In genomic region chr9:98565152-98566135, GRCh38 we compare ENCODE assay signal across 16 cellular contexts.
DNase-seq lines count a peak whose midpoint lies in the region; ATAC-seq and TF ChIP-seq lines count a peak whose summit lies in the region.
"Had no signal": no experiment of that assay in that cellular context is flagged by ENCODE, and none has a peak within 500 bp of the region (broad histone marks: within the 10 kb centered on the region; RNA-seq: fewer than 3 reads in every experiment).

No MANE protein-coding gene starts in this region.

- H3K27ac Mint-ChIP-seq in neural crest cell (ENCODE audit: unreplicated experiment): peak overlapping the region; percentile 93
- H3K27ac Mint-ChIP-seq: CD4-positive, CD25-positive, alpha-beta regulatory T cell had no signal

- H3K27me3 Mint-ChIP-seq in neural crest cell (ENCODE audit: low read depth): no peaks in the 10 kb centered on the region

- H3K4me1 ChIP-seq in vagina: no peaks in the 10 kb centered on the region

- no peaks in the 10 kb centered on the region for H3K9me3 ChIP-seq in vagina
- H3K9me3 ChIP-seq: BLaER1 treated with 17β-estradiol and CSF1 and Interleukin-3, amounts not matched to agents 10 nM and 100 nM had no signal

- no peak for TF ChIP-seq POLR2A in vagina (IDR thresholded peaks at IDR 0.05)

- no peak overlapping the region for H3K4me3 Mint-ChIP-seq in neural crest cell
- H3K4me3 Mint-ChIP-seq: CD4-positive, CD25-positive, alpha-beta regulatory T cell had no signal

- TF ChIP-seq CTCF in neural crest cell (conservative IDR thresholded peaks at IDR 0.05): no peak
- no peak for TF ChIP-seq CTCF in vagina (IDR thresholded peaks at IDR 0.05)

- H3K4me1 Mint-ChIP-seq in neural crest cell: no peaks in the 10 kb centered on the region
- H3K4me1 Mint-ChIP-seq: CD4-positive, CD25-positive, alpha-beta regulatory T cell had no signal

- no peaks in the 10 kb centered on the region for H3K36me3 Mint-ChIP-seq in neural crest cell (ENCODE audit: low read depth)
- H3K36me3 Mint-ChIP-seq: CD4-positive, CD25-positive, alpha-beta regulatory T cell had no signal

- no peaks in the 10 kb centered on the region for H3K36me3 ChIP-seq in vagina
- H3K36me3 ChIP-seq: BLaER1 treated with 17β-estradiol and CSF1 and Interleukin-3, amounts not matched to agents 10 nM and 100 nM had no signal

- H3K4me3 ChIP-seq in vagina: no peak overlapping the region
- H3K4me3 ChIP-seq: BLaER1 treated with 17β-estradiol and CSF1 and Interleukin-3, amounts not matched to agents 10 nM and 100 nM; GM23248 had no signal

- intact Hi-C loops in vagina (cut with DNase I): no loop called here

- DNase-seq in activated CD8-positive, alpha-beta memory T cell treated with anti-CD3 and anti-CD28 coated beads for 24 hours: peak; percentile 37
- DNase-seq in activated CD8-positive, alpha-beta memory T cell treated with anti-CD3 and anti-CD28 coated beads, Interleukin-2, amount 50 U/mL, for 4 hours: no peak
- no peak for DNase-seq in neural crest cell (ENCODE audit: low read depth, low spot score)
- DNase-seq in vagina (ENCODE audit: extremely low spot score in 2 of 2): peak; percentile 65 to 74
- DNase-seq in AML-193 (lab: John Stamatoyannopoulos, UW): no peak
- no peak for DNase-seq in NCI-H446 (lab: John Stamatoyannopoulos, UW)
- DNase-seq: Calu3; CD4-positive, CD25-positive, alpha-beta regulatory T cell; DMS 273 treated with DMSO at 0.1 percent for 48 hours; GM23248 had no signal

- no peak for ATAC-seq in GM21528 (IDR thresholded peaks at IDR 0.05; ENCODE audit: low FRiP score, unreplicated experiment)
- ATAC-seq: HCT116 had no signal

- no peaks in the 10 kb centered on the region for H3K9me3 Mint-ChIP-seq in neural crest cell

- no peaks in the 10 kb centered on the region for H3K27me3 ChIP-seq in vagina
- H3K27me3 ChIP-seq: BLaER1 treated with 17β-estradiol and CSF1 and Interleukin-3, amounts not matched to agents 10 nM and 100 nM had no signal

- peak overlapping the region; percentile 8 for H3K27ac ChIP-seq in cingulate gyrus (ENCODE audit: low read depth, low read length)
- no peak overlapping the region for H3K27ac ChIP-seq in vagina
- H3K27ac ChIP-seq: 22Rv1; BLaER1 treated with 17β-estradiol and CSF1 and Interleukin-3, amounts not matched to agents 10 nM and 100 nM; GM23248; HL-60 had no signal

Comparison
In these comparisons a context has a peak if more than half of its experiments do, and no peak if none do; other contexts are left out.
1. DNase-seq: peak in activated CD8-positive, alpha-beta memory T cell treated with anti-CD3 and anti-CD28 coated beads for 24 hours (single experiment) and vagina (2 of 2); none in activated CD8-positive, alpha-beta memory T cell treated with anti-CD3 and anti-CD28 coated beads, Interleukin-2, amount 50 U/mL, for 4 hours (single experiment), neural crest cell (single experiment), AML-193 (0 of 2) and NCI-H446 (0 of 2).